21 cellular contexts compared by ENCODE assay signal in genomic region chr13:75495938-75496337, GRCh38. TPM values are rescaled to one million over a fixed set of nuclear protein-coding genes. Genes with fewer than 3 reads are reported as not detected.
A peak's percentile ranks its signal among the peaks of the same experiment; 100 is the strongest.
DNase-seq lines count a peak whose midpoint lies in the region; ATAC-seq and TF ChIP-seq lines count a peak whose summit lies in the region.
"Had no signal": no experiment of that assay in that cellular context is flagged by ENCODE, and none has a peak within 500 bp of the region (broad histone marks: within the 10 kb centered on the region; RNA-seq: fewer than 3 reads in every experiment).

No MANE protein-coding gene starts in this region.

- H3K27me3 Mint-ChIP-seq in naive thymus-derived CD4-positive, alpha-beta T cell: peaks cover 7 to 25% (median 8%) of the 10 kb centered on the region in 5 donors

- TF ChIP-seq CTCF in WI38 (IDR thresholded peaks at IDR 0.05; ENCODE audit: low read depth, low read length) (no peak), fibroblast of mammary gland (conservative IDR thresholded peaks at IDR 0.05; ENCODE audit: control insufficient read depth, insufficient read depth, low read depth, low read length) (no peak)

- H3K9me3 Mint-ChIP-seq in naive thymus-derived CD4-positive, alpha-beta T cell: no peaks in the 10 kb centered on the region
- H3K9me3 Mint-ChIP-seq: CD4-positive, CD25-positive, alpha-beta regulatory T cell; natural killer cell treated with Interleukin-12 subunit alpha and Interleukin-12 subunit beta and Interleukin-15 and Interleukin-18, amount 100 ng/mL, for 72 hours had no signal

- no peaks in the 10 kb centered on the region for H3K36me3 Mint-ChIP-seq in naive thymus-derived CD4-positive, alpha-beta T cell
- H3K36me3 Mint-ChIP-seq: CD4-positive, CD25-positive, alpha-beta regulatory T cell; natural killer cell treated with Interleukin-12 subunit alpha and Interleukin-12 subunit beta and Interleukin-15 and Interleukin-18, amount 100 ng/mL, for 72 hours had no signal

- H3K4me3 Mint-ChIP-seq in naive thymus-derived CD4-positive, alpha-beta T cell: no peak overlapping the region
- H3K4me3 Mint-ChIP-seq: CD4-positive, CD25-positive, alpha-beta regulatory T cell; natural killer cell treated with Interleukin-12 subunit alpha and Interleukin-12 subunit beta and Interleukin-15 and Interleukin-18, amount 100 ng/mL, for 72 hours had no signal

- intact Hi-C loops in sciatic nerve (cut with DNase I): no loop called here
- intact Hi-C loops in naive thymus-derived CD4-positive, alpha-beta T cell (cut with micrococcal nuclease): no loop called here

- DNase-seq in GM04503 (ENCODE audit: low read depth) (peak; percentile 69), fibroblast of mammary gland (ENCODE audit: low read depth) (peak; percentile 50), stromal cell of bone marrow (ENCODE audit: low read depth) (peak; percentile 18), SHP77 treated with DMSO at 0.1 percent for 48 hours (lab: John Stamatoyannopoulos, UW) (no peak), GM19238 (ENCODE audit: insufficient read length, low spot score) (no peak), sciatic nerve (ENCODE audit: low spot score) (no peak)
- no peak for DNase-seq in naive thymus-derived CD4-positive, alpha-beta T cell
- DNase-seq: activated CD4-positive, alpha-beta T cell treated with anti-CD3 and anti-CD28 coated beads, Interleukin-2, amount 50 U/mL, for 1 hour; activated CD8-positive, alpha-beta memory T cell treated with anti-CD3 and anti-CD28 coated beads, Interleukin-2, amount 50 U/mL, for 4 hours; activated effector memory CD4-positive, alpha-beta T cell treated with Interleukin-2 at 50 U/mL for 16 hours; CD4-positive, CD25-positive, alpha-beta regulatory T cell; hippocampal formation; mammary epithelial cell; NCI-H1048; NCI-H1930; NCI-H524; posterior cingulate gyrus; SW 1271 had no signal

- H3K4me1 ChIP-seq in naive thymus-derived CD4-positive, alpha-beta T cell (ENCODE audit: control insufficient read depth in 2 of 2, insufficient read depth in 2 of 2, low read length in 2 of 2): no peaks in the 10 kb centered on the region

- H3K27ac ChIP-seq in naive thymus-derived CD4-positive, alpha-beta T cell (ENCODE audit: low read depth, low read length): no peak overlapping the region
- H3K27ac ChIP-seq: KMS-11 had no signal

- 0 out of 2 replicates have a peak overlapping the region, but pooled peaks have one; percentile 3 for H3K4me3 ChIP-seq in WI38 (ENCODE audit: low read depth, low read length)
- no peak overlapping the region for H3K4me3 ChIP-seq in fibroblast of mammary gland (ENCODE audit: control insufficient read depth, low read depth, low read length)
- H3K4me3 ChIP-seq in naive thymus-derived CD4-positive, alpha-beta T cell (ENCODE audit: low read length): no peak overlapping the region

- no peak for ATAC-seq in sciatic nerve
- ATAC-seq in naive thymus-derived CD4-positive, alpha-beta T cell: no peak
- ATAC-seq: natural killer cell treated with Interleukin-12 subunit alpha and Interleukin-12 subunit beta and Interleukin-15 and Interleukin-18, amount 100 ng/mL, for 72 hours had no signal

- H3K9me3 ChIP-seq in naive thymus-derived CD4-positive, alpha-beta T cell (ENCODE audit: control insufficient read depth in 2 of 3, low read length in 3 of 3): no peaks in the 10 kb centered on the region

- no peak overlapping the region for H3K27ac Mint-ChIP-seq in naive thymus-derived CD4-positive, alpha-beta T cell
- H3K27ac Mint-ChIP-seq: CD4-positive, CD25-positive, alpha-beta regulatory T cell; natural killer cell treated with Interleukin-12 subunit alpha and Interleukin-12 subunit beta and Interleukin-15 and Interleukin-18, amount 100 ng/mL, for 72 hours had no signal

- H3K27me3 ChIP-seq in naive thymus-derived CD4-positive, alpha-beta T cell (ENCODE audit: control insufficient read depth in 2 of 2, insufficient read depth in 2 of 2, low read length in 2 of 2): no peaks in the 10 kb centered on the region

- POLR2A ChIA-PET in naive thymus-derived CD4-positive, alpha-beta T cell (lab: Charles Lee): no interaction called here

- peaks cover 0 to 1% (median 0%) of the 10 kb centered on the region in 7 donors for H3K4me1 Mint-ChIP-seq in naive thymus-derived CD4-positive, alpha-beta T cell
- H3K4me1 Mint-ChIP-seq: CD4-positive, CD25-positive, alpha-beta regulatory T cell had no signal

- CTCF ChIA-PET in naive thymus-derived CD4-positive, alpha-beta T cell (lab: Charles Lee): no interaction called here

- H3K36me3 ChIP-seq in naive thymus-derived CD4-positive, alpha-beta T cell (ENCODE audit: control insufficient read depth in 2 of 3, insufficient read depth in 3 of 3, low read length in 3 of 3): no peaks in the 10 kb centered on the region

RNA-seq across cellular contexts. Expression of gene TBC1D4, which starts 14.0 kb away (rescaled TPM):
- 19.6 TPM for total RNA-seq in sciatic nerve
- 10 to 100 TPM; 12.4 to 73.8 (median 42.8) TPM for total RNA-seq in naive thymus-derived CD4-positive, alpha-beta T cell
- 10 to 100 TPM; 17.4 to 20.5 TPM for polyA plus RNA-seq in naive thymus-derived CD4-positive, alpha-beta T cell

RNA-seq across cellular contexts. Expression of gene COMMD6, which starts 41.7 kb away (rescaled TPM):
- 149 TPM for total RNA-seq in sciatic nerve
- total RNA-seq in naive thymus-derived CD4-positive, alpha-beta T cell: 100 to 1,000 TPM; 133 to 241 (median 205) TPM
- polyA plus RNA-seq in naive thymus-derived CD4-positive, alpha-beta T cell: 100 to 1,000 TPM; 440 to 690 TPM

RNA-seq across cellular contexts. Expression of gene UCHL3, which starts 53.7 kb away (rescaled TPM):
- 29.5 TPM for total RNA-seq in sciatic nerve
- 10 to 100 TPM; 18.6 to 35.8 (median 20.6) TPM for total RNA-seq in naive thymus-derived CD4-positive, alpha-beta T cell
- 10 to 100 TPM; 49.4 to 60.0 TPM for polyA plus RNA-seq in naive thymus-derived CD4-positive, alpha-beta T cell

Comparison
In these comparisons a context has a peak if more than half of its experiments do, and no peak if none do; other contexts are left out.
1. DNase-seq: peak in GM04503 (single experiment), fibroblast of mammary gland (single experiment) and stromal cell of bone marrow (single experiment); none in SHP77 treated with DMSO at 0.1 percent for 48 hours (single experiment), GM19238 (single experiment), sciatic nerve (single experiment) and naive thymus-derived CD4-positive, alpha-beta T cell (0 of 9).